Comparison of ENCODE assay signal across 21 cellular contexts in genomic region chr6:105784179-105784578, GRCh38.
"Had no signal": no experiment of that assay in that cellular context is flagged by ENCODE, and none has a peak within 500 bp of the region (broad histone marks: within the 10 kb centered on the region; RNA-seq: fewer than 3 reads in every experiment).

No MANE protein-coding gene starts in this region.

- H3K36me3 Mint-ChIP-seq: neural progenitor cell, type B pancreatic cell had no signal

- ATAC-seq: effector memory CD8-positive, alpha-beta T cell; left lobe of liver; mucosa of descending colon; natural killer cell treated with Interleukin-12 subunit alpha and Interleukin-12 subunit beta and Interleukin-15 and Interleukin-18, amount 100 ng/mL, for 72 hours; pancreas had no signal

- H3K9me3 Mint-ChIP-seq: effector memory CD8-positive, alpha-beta T cell; natural killer cell treated with Interleukin-12 subunit alpha and Interleukin-12 subunit beta and Interleukin-15 and Interleukin-18, amount 100 ng/mL, for 72 hours; neural progenitor cell; type B pancreatic cell had no signal

- H3K27ac ChIP-seq: neural progenitor cell, pancreas, suprapubic skin, thyroid gland had no signal

- H3K4me1 ChIP-seq: neural progenitor cell, pancreas, thyroid gland had no signal

- H3K9me3 ChIP-seq: heart right ventricle, mucosa of descending colon, pancreas, suprapubic skin, thyroid gland had no signal

- H3K9ac ChIP-seq: neural progenitor cell had no signal

- H3K4me3 Mint-ChIP-seq: effector memory CD8-positive, alpha-beta T cell; natural killer cell treated with Interleukin-12 subunit alpha and Interleukin-12 subunit beta and Interleukin-15 and Interleukin-18, amount 100 ng/mL, for 72 hours; neural progenitor cell; type B pancreatic cell had no signal

- H3K4me2 ChIP-seq: neural progenitor cell had no signal

- H3K27ac Mint-ChIP-seq: effector memory CD8-positive, alpha-beta T cell; natural killer cell treated with Interleukin-12 subunit alpha and Interleukin-12 subunit beta and Interleukin-15 and Interleukin-18, amount 100 ng/mL, for 72 hours; neural progenitor cell; progenitor cell of endocrine pancreas; type B pancreatic cell had no signal

- H3K36me3 ChIP-seq: heart right ventricle, neural progenitor cell, pancreas, suprapubic skin, thyroid gland had no signal

- FAIRE-seq: islet of Langerhans, pancreas, small intestine, urothelium cell line had no signal

- H3K27me3 ChIP-seq: neural progenitor cell, pancreas, suprapubic skin, thyroid gland had no signal

- DNase-seq: effector memory CD8-positive, alpha-beta T cell; erythroblast; foreskin melanocyte; heart right ventricle; hypothalamus; mucosa of descending colon; occipital lobe; pancreas; right cardiac atrium; small intestine; stimulated activated CD4-positive, alpha-beta T cell treated with anti-CD3 and anti-CD28 coated beads, Interleukin-12 subunit alpha, Interleukin-12 subunit beta, amount 100 ng/mL, for 4 hours; stimulated activated naive CD4-positive, alpha-beta T cell; thyroid gland had no signal

- H3K4me3 ChIP-seq: heart right ventricle, mucosa of descending colon, neural progenitor cell, pancreas, suprapubic skin, thyroid gland had no signal
